In the genomic region with DNA sequence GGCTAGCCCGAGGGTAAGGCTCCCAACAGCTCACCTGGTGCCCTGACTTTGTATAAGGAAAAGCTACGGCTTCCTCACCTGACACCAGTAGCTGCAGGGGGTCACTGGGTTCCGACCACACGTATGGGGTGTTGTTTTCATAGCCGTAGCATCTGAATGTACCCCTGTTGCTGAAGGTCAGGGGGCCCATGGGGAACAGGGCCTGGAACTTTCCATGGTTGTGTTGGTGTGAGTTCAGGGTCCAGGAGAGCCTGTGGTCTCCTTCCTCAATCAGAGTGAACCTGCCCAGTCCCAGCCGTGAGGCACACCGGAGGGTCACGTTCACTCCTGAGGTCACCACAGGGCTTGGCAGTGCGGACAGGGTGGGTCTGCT, we compare ENCODE assay signal across 1 cellular context.
TF ChIP-seq lines count a peak whose summit lies in the region.

No MANE protein-coding gene starts in this region.

TF ChIP-seq in GM12878, 131 proteins besides CTCF, POLR2A, EP300 and RAD21:
- no peak for TF ChIP-seq ASH2L (IDR thresholded peaks at IDR 0.05; ENCODE audit: borderline replicate concordance, low read depth)
- TF ChIP-seq NFIC (IDR thresholded peaks at IDR 0.05; ENCODE audit: low read depth, low read length): no peak
- TF ChIP-seq ATF2 (IDR thresholded peaks at IDR 0.05; ENCODE audit: low read length): no peak
- TF ChIP-seq PRDM15 (CRISPR knock-in tag; IDR thresholded peaks at IDR 0.05): no peak
- TF ChIP-seq TCF3 (IDR thresholded peaks at IDR 0.05; ENCODE audit: borderline replicate concordance, insufficient read depth, low read depth, low read length): no peak
- TF ChIP-seq, protein P1, sequence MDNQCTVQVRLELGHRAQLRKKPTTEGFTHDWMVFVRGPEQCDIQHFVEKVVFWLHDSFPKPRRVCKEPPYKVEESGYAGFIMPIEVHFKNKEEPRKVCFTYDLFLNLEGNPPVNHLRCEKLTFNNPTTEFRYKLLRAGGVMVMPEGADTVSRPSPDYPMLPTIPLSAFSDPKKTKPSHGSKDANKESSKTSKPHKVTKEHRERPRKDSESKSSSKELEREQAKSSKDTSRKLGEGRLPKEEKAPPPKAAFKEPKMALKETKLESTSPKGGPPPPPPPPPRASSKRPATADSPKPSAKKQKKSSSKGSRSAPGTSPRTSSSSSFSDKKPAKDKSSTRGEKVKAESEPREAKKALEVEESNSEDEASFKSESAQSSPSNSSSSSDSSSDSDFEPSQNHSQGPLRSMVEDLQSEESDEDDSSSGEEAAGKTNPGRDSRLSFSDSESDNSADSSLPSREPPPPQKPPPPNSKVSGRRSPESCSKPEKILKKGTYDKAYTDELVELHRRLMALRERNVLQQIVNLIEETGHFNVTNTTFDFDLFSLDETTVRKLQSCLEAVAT (IDR thresholded peaks at IDR 0.05): 0 out of 2 replicates have a peak, but pooled peaks have one; percentile 4
- TF ChIP-seq CHD2 (IDR thresholded peaks at IDR 0.05; ENCODE audit: borderline replicate concordance, low read depth, low read length): no peak
- no peak for TF ChIP-seq WRNIP1 (IDR thresholded peaks at IDR 0.05; ENCODE audit: borderline replicate concordance, low read depth, low read length)
